ENCODE assay signal across 8 cellular contexts in genomic region chr7:815284-816216, GRCh38. TPM values are rescaled to one million over a fixed set of nuclear protein-coding genes. Genes with fewer than 3 reads are reported as not detected.
DNase-seq lines count a peak whose midpoint lies in the region; ATAC-seq, FAIRE-seq and TF ChIP-seq lines count a peak whose summit lies in the region.

No MANE protein-coding gene starts in this region.

- H3K23me2 ChIP-seq in H1 (ENCODE audit: low read depth, low read length): peaks cover 8% of the 10 kb centered on the region; the same call in 1 of the 2 replicates

- H4K20me1 ChIP-seq in H1 (replicated peaks in 1 of 2; ENCODE audit: control insufficient read depth in 1 of 2, insufficient read depth in 2 of 2, low read length in 2 of 2): peaks cover 12 to 13% of the 10 kb centered on the region in 2 experiments

- H2BK15ac ChIP-seq in H1 (ENCODE audit: low read length): no peak overlapping the region

- peak overlapping the region; percentile 88 for H4K91ac ChIP-seq in H1 (replicated peaks; ENCODE audit: insufficient read length, low read length)

- no peak overlapping the region for H2AFZ ChIP-seq in H1 (ENCODE audit: low read length)

- H3K56ac ChIP-seq in H1 (replicated peaks; ENCODE audit: insufficient read length, low read depth, low read length): peak overlapping the region; percentile 70

- peak overlapping the region; percentile 61; the same call in 1 of the 2 replicates for H2BK20ac ChIP-seq in H1 (ENCODE audit: low read length)

- H3K27ac Mint-ChIP-seq in HFFc6: peak overlapping the region; percentile 64
- peak overlapping the region in 1 of 2 donors; percentile 48 for H3K27ac Mint-ChIP-seq in natural killer cell

- H2BK120ac ChIP-seq in H1 (replicated peaks; ENCODE audit: low read depth, low read length): no peak overlapping the region

- peak overlapping the region; percentile 53; the same call in 1 of the 2 replicates for H2AK5ac ChIP-seq in H1 (ENCODE audit: low read depth, low read length)

- peaks cover 23% of the 10 kb centered on the region for H3K36me3 Mint-ChIP-seq in HFFc6 (ENCODE audit: low read depth)
- H3K36me3 Mint-ChIP-seq in natural killer cell: no peaks in the 10 kb centered on the region

- DNase-seq in AG10803 (ENCODE audit: low read depth) (no peak), HFFc6 (no peak), SW480 (ENCODE audit: low spot score) (peak; percentile 21), H1 (ENCODE audit: low read depth in 1 of 2, low spot score in 2 of 2) (peak; percentile 80 to 90), natural killer cell (no peak), posterior vena cava (ENCODE audit: low spot score) (no peak)
- DNase-seq in activated CD4-positive, CD25-positive, alpha-beta regulatory T cell treated with anti-CD3 and anti-CD28 coated beads, Interleukin-2, amount 50 U/mL, for 72 hours: no peak

- peak overlapping the region; percentile 63 for H4K5ac ChIP-seq in H1 (ENCODE audit: insufficient read length, low read depth, low read length)

- no peak for ATAC-seq in natural killer cell
- ATAC-seq in GM18517 (IDR thresholded peaks at IDR 0.05; ENCODE audit: unreplicated experiment): no peak

- H2BK12ac ChIP-seq in H1 (ENCODE audit: low read depth, low read length): peak overlapping the region; percentile 68

- H3K27me3 ChIP-seq in H1 (replicated peaks in 1 of 4; ENCODE audit: control insufficient read depth in 3 of 4, extremely low read depth in 1 of 4, insufficient read depth in 3 of 4, low read length in 3 of 4): no peaks in the 10 kb centered on the region

- CTCF ChIA-PET in H1 (lab: Charles Lee; ENCODE audit: partially characterized antibody): interaction anchor here (0.6 kb wide), 1 partner anchor 25 kb away, joined by 3 read pairs; no protein-coding TSS in a partner anchor

- no peaks in the 10 kb centered on the region for H3K36me3 ChIP-seq in H1 (ENCODE audit: control insufficient read depth in 2 of 4, insufficient read depth in 4 of 4, low read length in 3 of 4)

- H3K4me3 Mint-ChIP-seq in HFFc6 (peak overlapping the region; percentile 81), natural killer cell (peak overlapping the region; percentile 84)

- H3K4me3 ChIP-seq in AG10803 (ENCODE audit: low read length) (peak overlapping the region; percentile 57), H1 (ENCODE audit: extremely low read depth in 1 of 4, insufficient read depth in 2 of 4, low read depth in 3 of 4, low read length in 4 of 4) (peak overlapping the region; percentile 58 to 79 (median 71))

- intact Hi-C loops in natural killer cell (cut with micrococcal nuclease): no loop called here
- intact Hi-C loops in posterior vena cava (cut with DNase I): no loop called here

- peak overlapping the region; percentile 85; the same call in 1 of the 2 replicates for H4K8ac ChIP-seq in H1 (ENCODE audit: extremely low read depth, insufficient read depth, low read length)

- H3K79me1 ChIP-seq in H1 (ENCODE audit: low read depth, low read length): no peaks in the 10 kb centered on the region; the same call in none of the 2 replicates

- peak overlapping the region; percentile 84 for H3K27ac ChIP-seq in H1 (ENCODE audit: low read depth, low read length)

- no peak overlapping the region for H3K14ac ChIP-seq in H1 (ENCODE audit: insufficient read length)

- TF ChIP-seq EP300 in H1 (IDR thresholded peaks at IDR 0.05; ENCODE audit: borderline replicate concordance in 1 of 2, low read depth in 2 of 2, low read length in 2 of 2): no peak; a peak in 1 of 3 replicates

- H3K9me3 Mint-ChIP-seq in HFFc6: peaks cover 4% of the 10 kb centered on the region; the same call in 1 of the 2 replicates
- no peaks in the 10 kb centered on the region for H3K9me3 Mint-ChIP-seq in natural killer cell

- H3K79me2 ChIP-seq in H1 (ENCODE audit: control insufficient read depth in 1 of 2, insufficient read depth in 2 of 2, low read length in 2 of 2): peaks cover 24 to 37% of the 10 kb centered on the region in 2 experiments

- no peaks in the 10 kb centered on the region; a peak in 1 of 4 replicates for H3K9me3 ChIP-seq in H1 (ENCODE audit: insufficient read depth in 2 of 2, low read depth in 1 of 2, low read length in 1 of 2)

- H3K27me3 Mint-ChIP-seq in HFFc6 (ENCODE audit: insufficient read depth) (peaks cover 5% of the 10 kb centered on the region), natural killer cell (ENCODE audit: low read depth in 2 of 2) (peaks cover 16 to 36% of the 10 kb centered on the region in 2 donors)

- H3K4me1 ChIP-seq in H1 (replicated peaks in 1 of 4; ENCODE audit: control insufficient read depth in 3 of 4, insufficient read depth in 4 of 4, low read length in 3 of 4): peaks cover 4 to 11% (median 9%) of the 10 kb centered on the region in 4 experiments; a peak in 6 of 7 replicates

- H3K4me2 ChIP-seq in H1 (ENCODE audit: insufficient read depth in 1 of 2, low read depth in 2 of 2, low read length in 2 of 2): peak overlapping the region; percentile 66 to 75

- H3K4me1 Mint-ChIP-seq in HFFc6 (ENCODE audit: low read depth) (peaks cover 59% of the 10 kb centered on the region), natural killer cell (peaks cover 41 to 42% of the 10 kb centered on the region in 2 donors)

- peak overlapping the region; percentile 3 for H3K4ac ChIP-seq in H1 (replicated peaks; ENCODE audit: insufficient read length, low read depth, low read length)

- H3K9ac ChIP-seq in H1 (replicated peaks in 1 of 4; ENCODE audit: extremely low read depth in 1 of 4, low read depth in 3 of 4, low read length in 3 of 4): peak overlapping the region; percentile 58 to 65 (median 64)

- FAIRE-seq in H1 (lab: Jason Lieb, UNC): no peak

- 12% methylated on average over 37 of the region's 56 CpGs; no CpG with 5 or more reads in 1 of the 2 experiments for WGBS in H1 (ENCODE audit: extremely low coverage in 1 of 2, insufficient coverage in 1 of 2, insufficient read length in 1 of 2, insufficient replicate concordance in 2 of 2, low coverage in 1 of 2, low lambda C conversion rate in 2 of 2, missing lambda C conversion rate in 1 of 2), 2 experiments

- H2BK5ac ChIP-seq in H1 (ENCODE audit: low read depth, low read length): peak overlapping the region; percentile 92

- no peak for TF ChIP-seq RAD21 in H1 (IDR thresholded peaks at IDR 0.05 in 1 of 2, conservative IDR thresholded peaks at IDR 0.05 in 1 of 2; ENCODE audit: low read depth in 2 of 2, low read length in 2 of 2)

- peak in 1 of 2 experiments; percentile 64; a peak in 2 of 3 replicates for TF ChIP-seq POLR2A in H1 (IDR thresholded peaks at IDR 0.05; ENCODE audit: control extremely low read depth in 1 of 2, low read depth in 2 of 2, low read length in 2 of 2)

- TF ChIP-seq CTCF in AG10803 (conservative IDR thresholded peaks at IDR 0.05; ENCODE audit: low read length) (no peak), HFFc6 (IDR thresholded peaks at IDR 0.05) (no peak), H1 (IDR thresholded peaks at IDR 0.05; ENCODE audit: control extremely low read depth in 1 of 3, insufficient read depth in 1 of 3, low read depth in 1 of 3, low read length in 3 of 3) (no peak), natural killer cell (IDR thresholded peaks at IDR 0.05) (no peak)

- H3K18ac ChIP-seq in H1 (ENCODE audit: extremely low read depth, low read length): peak overlapping the region; percentile 83

- H3K23ac ChIP-seq in H1 (ENCODE audit: insufficient read length): no peak overlapping the region

- POLR2A ChIA-PET in H1 (lab: Charles Lee; ENCODE audit: partially characterized antibody): interaction anchor here (0.7 to 1.8 kb wide), 6 partner anchors 12 to 300 kb away, joined by 3 to 5 read pairs (median 5); partner anchors contain the start of genes GET4 and SUN1

TF ChIP-seq in H1, 55 proteins besides CTCF, POLR2A, EP300 and RAD21 (continues in another document):
- TF ChIP-seq NRF1 (IDR thresholded peaks at IDR 0.05; ENCODE audit: low read depth, low read length) (peak; percentile 53), POLR2AphosphoS5 (IDR thresholded peaks at IDR 0.05; ENCODE audit: low read depth, low read length) (peak; percentile 55), PHF8 (conservative IDR thresholded peaks at IDR 0.05; ENCODE audit: low read depth, low read length) (peak; percentile 61), MAFK (IDR thresholded peaks at IDR 0.05; ENCODE audit: low read depth, low read length) (no peak), KDM4A (IDR thresholded peaks at IDR 0.05; ENCODE audit: low read depth, low read length, severe bottlenecking) (peak; percentile 73), SRF (IDR thresholded peaks at IDR 0.05; ENCODE audit: low read depth, low read length) (no peak), E2F6 (IDR thresholded peaks at IDR 0.05) (no peak), SP4 (IDR thresholded peaks at IDR 0.05; ENCODE audit: low read length) (no peak), HDAC6 (IDR thresholded peaks at IDR 0.05; ENCODE audit: low read depth, low read length) (no peak), JUND (IDR thresholded peaks at IDR 0.05; ENCODE audit: low read length) (no peak), SIRT6 (IDR thresholded peaks at IDR 0.05; ENCODE audit: low read length) (no peak), ASH2L (IDR thresholded peaks at IDR 0.05; ENCODE audit: low read length) (peak; percentile 70), KDM1A (IDR thresholded peaks at IDR 0.05; ENCODE audit: borderline replicate concordance, low read length) (peak; percentile 97; the same call in 1 of the 2 replicates), SP1 (IDR thresholded peaks at IDR 0.05; ENCODE audit: low read depth, low read length) (0 out of 2 replicates have a peak, but pooled peaks have one; percentile 46)

RNA-seq across cellular contexts. Expression of gene SUN1, which starts 16.7 kb away (rescaled TPM):
- total RNA-seq in HFFc6 (2021; fragmentation: NEBNext Ultra II Directional; extraction: Animal tissue kit (Norgen Biotek cat#: 25700)): 10 to 100 TPM; 51.0 to 69.8 (median 61.2) TPM
- total RNA-seq in H1 (2021; fragmentation: NEBNext Ultra II Directional; extraction: Animal tissue kit (Norgen Biotek cat#: 25700)): 105 and 108 TPM in 2 replicates
- 158 and 324 TPM in 2 replicates for polyA plus RNA-seq in H1 (2011; rRNA removed)
- polyA plus RNA-seq in H1 (2011; cell fraction: cytosol; rRNA removed): 235 TPM
- polyA plus RNA-seq in H1 (2011; cell fraction: nucleus; rRNA removed): 512 TPM
- polyA plus RNA-seq in H1 (2012, experiment 1 of 2): 69.8 to 110 TPM (median 95.7 TPM) in 4 replicates
- polyA plus RNA-seq in H1 (2012, experiment 2 of 2): 31.4 TPM
- 110 TPM for polyA plus RNA-seq in H1 (2013, experiment 1 of 2)
- 106 TPM for polyA plus RNA-seq in H1 (2013, experiment 2 of 2)
- 149 and 180 TPM in 2 replicates for polyA minus RNA-seq in H1 (2011; rRNA and poly(A)+ RNA removed)
- 83.6 TPM for polyA minus RNA-seq in H1 (2011; cell fraction: cytosol; rRNA and poly(A)+ RNA removed)
- 211 TPM for polyA minus RNA-seq in H1 (2011; cell fraction: nucleus; rRNA and poly(A)+ RNA removed)
- total RNA-seq in natural killer cell: 10 to 100 TPM; 40.2 to 63.5 (median 48.0) TPM
- total RNA-seq in posterior vena cava: 100 to 1,000 TPM; 110 to 132 TPM

Comparison
In these comparisons a context has a peak if more than half of its experiments do, and no peak if none do; other contexts are left out.
1. DNase-seq: peak in SW480 (single experiment) and H1 (2 of 2); none in AG10803 (single experiment), HFFc6 (single experiment), natural killer cell (single experiment), posterior vena cava (single experiment) and activated CD4-positive, CD25-positive, alpha-beta regulatory T cell treated with anti-CD3 and anti-CD28 coated beads, Interleukin-2, amount 50 U/mL, for 72 hours (single experiment).